ENCODE assay signal across 11 cellular contexts in genomic region chr20:1440024-1440423, GRCh38. TPM values are rescaled to one million over a fixed set of nuclear protein-coding genes. Genes with fewer than 3 reads are reported as not detected.
DNase-seq lines count a peak whose midpoint lies in the region; ATAC-seq, FAIRE-seq and TF ChIP-seq lines count a peak whose summit lies in the region.
"Had no signal": no experiment of that assay in that cellular context is flagged by ENCODE, and none has a peak within 500 bp of the region (broad histone marks: within the 10 kb centered on the region; RNA-seq: fewer than 3 reads in every experiment).

No MANE protein-coding gene starts in this region.

- H3K4me1 ChIP-seq in mucosa of descending colon (ENCODE audit: low read depth) = peaks cover 2% of the 10 kb centered on the region
- H3K4me1 ChIP-seq: parathyroid adenoma had no signal

- peak; percentile 8 for DNase-seq in NOMO-1 treated with DMSO at 0.1 percent for 48 hours (lab: John Stamatoyannopoulos, UW; ENCODE audit: unreplicated experiment)
- no peak for DNase-seq in NOMO-1 (lab: John Stamatoyannopoulos, UW; ENCODE audit: unreplicated experiment in 2 of 2)
- peak; percentile 25 for DNase-seq in LHCN-M2 (ENCODE audit: low read depth)
- DNase-seq in activated naive CD8-positive, alpha-beta T cell treated with anti-CD3 and anti-CD28 coated beads, Interleukin-2, amount 50 U/mL, for 24 hours = peak; percentile 10
- peak in 1 of 3 donors; percentile 15 for DNase-seq in mucosa of descending colon
- DNase-seq in HTR-8/SVneo (ENCODE audit: insufficient read length, low spot score) = no peak
- DNase-seq: NCI-H2029 treated with DMSO at 0.1 percent for 48 hours had no signal

- TF ChIP-seq CTCF in mucosa of descending colon (IDR thresholded peaks at IDR 0.05) = no peak

- peaks cover 15% of the 10 kb centered on the region for H3K4me1 Mint-ChIP-seq in activated naive CD8-positive, alpha-beta T cell treated with anti-CD3 and anti-CD28 coated beads, Interleukin-2, amount 50 U/mL, for 24 hours

- no peak overlapping the region for H3K4me3 ChIP-seq in mucosa of descending colon

- no peak overlapping the region for H3K4me3 Mint-ChIP-seq in activated naive CD8-positive, alpha-beta T cell treated with anti-CD3 and anti-CD28 coated beads, Interleukin-2, amount 50 U/mL, for 24 hours

- H3K27ac Mint-ChIP-seq in activated naive CD8-positive, alpha-beta T cell treated with anti-CD3 and anti-CD28 coated beads, Interleukin-2, amount 50 U/mL, for 24 hours = no peak overlapping the region

- no peaks in the 10 kb centered on the region for H3K9me3 ChIP-seq in mucosa of descending colon

- peaks cover 21% of the 10 kb centered on the region for H3K36me3 Mint-ChIP-seq in activated naive CD8-positive, alpha-beta T cell treated with anti-CD3 and anti-CD28 coated beads, Interleukin-2, amount 50 U/mL, for 24 hours (ENCODE audit: low read depth)

- H3K36me3 ChIP-seq in mucosa of descending colon (ENCODE audit: low read depth) = peaks cover 10% of the 10 kb centered on the region

- no peak for FAIRE-seq in HTR-8/SVneo (lab: Jason Lieb, UNC)
- FAIRE-seq: frontal cortex had no signal

- ATAC-seq in activated naive CD8-positive, alpha-beta T cell treated with anti-CD3 and anti-CD28 coated beads, Interleukin-2, amount 50 U/mL, for 24 hours = peak; percentile 27
- ATAC-seq in mucosa of descending colon (peak; percentile 35), HG02798 (IDR thresholded peaks at IDR 0.05; ENCODE audit: poor library complexity, unreplicated experiment) (no peak), HG02763 (IDR thresholded peaks at IDR 0.05; ENCODE audit: unreplicated experiment) (no peak)

- no peaks in the 10 kb centered on the region for H3K27me3 Mint-ChIP-seq in activated naive CD8-positive, alpha-beta T cell treated with anti-CD3 and anti-CD28 coated beads, Interleukin-2, amount 50 U/mL, for 24 hours

- no peaks in the 10 kb centered on the region for H3K9me3 Mint-ChIP-seq in activated naive CD8-positive, alpha-beta T cell treated with anti-CD3 and anti-CD28 coated beads, Interleukin-2, amount 50 U/mL, for 24 hours

- intact Hi-C loops in mucosa of descending colon (cut with DNase I, micrococcal nuclease) = no loop called here

RNA-seq across cellular contexts. Expression of gene NSFL1C, which starts 26.6 kb away (rescaled TPM):
- total RNA-seq in LHCN-M2 (2014; rRNA removed) (29.6 and 33.0 TPM in 2 replicates), mucosa of descending colon (10 to 100 TPM; 70.3 to 84.1 (median 80.0) TPM)
- 88.4 TPM for polyA plus RNA-seq in LHCN-M2 (2012)

RNA-seq across cellular contexts. Expression of gene FKBP1A, which starts 47.2 kb away (rescaled TPM):
- 130 and 131 TPM in 2 replicates for total RNA-seq in LHCN-M2 (2014; rRNA removed)
- 412 TPM for polyA plus RNA-seq in LHCN-M2 (2012)
- 100 to 1,000 TPM; 168 to 326 (median 300) TPM for total RNA-seq in mucosa of descending colon

RNA-seq across cellular contexts. Expression of gene SIRPB2, which starts 51.2 kb away (rescaled TPM):
- total RNA-seq in LHCN-M2 (2014; rRNA removed) (not detected in 2 replicates), mucosa of descending colon (1 to 10 TPM in 2 of 3 donors, under 1 TPM in 1; 0.87 to 5.4 (median 3.4) TPM)
- polyA plus RNA-seq in LHCN-M2 (2012) = not detected

Comparison
In these comparisons a context has a peak if more than half of its experiments do, and no peak if none do; other contexts are left out.
1. DNase-seq: peak in NOMO-1 treated with DMSO at 0.1 percent for 48 hours (single experiment), LHCN-M2 (single experiment) and activated naive CD8-positive, alpha-beta T cell treated with anti-CD3 and anti-CD28 coated beads, Interleukin-2, amount 50 U/mL, for 24 hours (single experiment); none in NOMO-1 (0 of 2) and HTR-8/SVneo (single experiment).
2. ATAC-seq: peak in activated naive CD8-positive, alpha-beta T cell treated with anti-CD3 and anti-CD28 coated beads, Interleukin-2, amount 50 U/mL, for 24 hours (single experiment) and mucosa of descending colon (single experiment); none in HG02798 (single experiment) and HG02763 (single experiment).